28 cellular contexts compared by ENCODE assay signal in genomic region chr10:1652151-1652550, GRCh38.
"Had no signal": no experiment of that assay in that cellular context is flagged by ENCODE, and none has a peak within 500 bp of the region (broad histone marks: within the 10 kb centered on the region; RNA-seq: fewer than 3 reads in every experiment).

No MANE protein-coding gene starts in this region.

- H3K27ac ChIP-seq: heart right ventricle, left ventricle myocardium inferior, right lobe of liver, skin epidermis, thoracic aorta, vagina had no signal

- H3K36me3 ChIP-seq: heart right ventricle, left ventricle myocardium inferior, right lobe of liver, thoracic aorta, vagina had no signal

- H3K27me3 Mint-ChIP-seq: activated CD4-positive, alpha-beta T cell treated with anti-CD3 and anti-CD28 coated beads, Interleukin-2, amount 10 ng/mL, durations not matched to agents 7 days and 5 days had no signal

- H3K4me1 Mint-ChIP-seq: activated CD4-positive, alpha-beta memory T cell treated with anti-CD3 and anti-CD28 coated beads, Interleukin-2, amount 10 ng/mL, durations not matched to agents 7 days and 5 days; activated CD4-positive, alpha-beta T cell treated with anti-CD3 and anti-CD28 coated beads, Interleukin-2, amount 10 ng/mL, durations not matched to agents 7 days and 5 days; stimulated activated effector memory CD8-positive, alpha-beta T cell treated with anti-CD3 and anti-CD28 coated beads, Interleukin-12 subunit alpha, Interleukin-12 subunit beta, amount 100 ng/mL, for 72 hours; WTC11 had no signal

- H3K4me3 ChIP-seq: heart right ventricle, left ventricle myocardium inferior, lung, mucosa of descending colon, right lobe of liver, skin epidermis, thoracic aorta, vagina had no signal

- ATAC-seq: effector memory CD8-positive, alpha-beta T cell; heart right ventricle; mucosa of descending colon; right lobe of liver; stimulated activated effector memory CD8-positive, alpha-beta T cell treated with anti-CD3 and anti-CD28 coated beads, Interleukin-12 subunit alpha, Interleukin-12 subunit beta, amount 100 ng/mL, for 72 hours; WTC11 had no signal

- H3K4me1 ChIP-seq: heart right ventricle, left ventricle myocardium inferior, right lobe of liver, vagina had no signal

- H3K9me3 Mint-ChIP-seq: activated CD4-positive, alpha-beta memory T cell treated with anti-CD3 and anti-CD28 coated beads, Interleukin-2, amount 10 ng/mL, durations not matched to agents 7 days and 5 days; activated CD4-positive, alpha-beta T cell treated with anti-CD3 and anti-CD28 coated beads, Interleukin-2, amount 10 ng/mL, durations not matched to agents 7 days and 5 days; activated T-cell treated with anti-CD3 and anti-CD28 coated beads, Interleukin-2, amount 50 U/mL, for 24 hours; effector memory CD8-positive, alpha-beta T cell; natural killer cell treated with Interleukin-12 subunit alpha and Interleukin-12 subunit beta and Interleukin-15 and Interleukin-18, amount 100 ng/mL, for 72 hours; stimulated activated effector memory CD8-positive, alpha-beta T cell treated with anti-CD3 and anti-CD28 coated beads, Interleukin-12 subunit alpha, Interleukin-12 subunit beta, amount 100 ng/mL, for 72 hours; stimulated activated naive CD8-positive, alpha-beta T cell treated with anti-CD3 and anti-CD28 coated beads, Interleukin-15, Interleukin-2, amounts not matched to agents 100 ng/mL and 50 ng/mL, for 24 hours had no signal

- H3K36me3 Mint-ChIP-seq: natural killer cell treated with Interleukin-12 subunit alpha and Interleukin-12 subunit beta and Interleukin-15 and Interleukin-18, amount 100 ng/mL, for 72 hours; stimulated activated effector memory CD8-positive, alpha-beta T cell treated with anti-CD3 and anti-CD28 coated beads, Interleukin-12 subunit alpha, Interleukin-12 subunit beta, amount 100 ng/mL, for 72 hours; WTC11 had no signal

- H3K9me3 ChIP-seq: heart right ventricle, left ventricle myocardium inferior, mucosa of descending colon, right lobe of liver, thoracic aorta, vagina had no signal

- DNase-seq: activated CD4-positive, alpha-beta memory T cell treated with anti-CD3 and anti-CD28 coated beads, Interleukin-2, amount 10 ng/mL, durations not matched to agents 7 days and 5 days; activated CD4-positive, alpha-beta T cell treated with anti-CD3 and anti-CD28 coated beads for 1 hour; activated CD4-positive, alpha-beta T cell treated with anti-CD3 and anti-CD28 coated beads, Interleukin-2, amount 10 ng/mL, durations not matched to agents 7 days and 5 days; activated CD8-positive, alpha-beta memory T cell treated with anti-CD3 and anti-CD28 coated beads, Interleukin-2, amount 50 U/mL, for 48 hours; activated gamma-delta T cell; activated naive CD4-positive, alpha-beta T cell treated with anti-CD3 and anti-CD28 coated beads, Interleukin-2, amount 50 U/mL, for 16 hours; activated T-cell treated with anti-CD3 and anti-CD28 coated beads, Interleukin-2, amount 50 U/mL, for 24 hours; amniotic stem cell; central memory CD4-positive, alpha-beta T cell; cortex of kidney; effector memory CD8-positive, alpha-beta T cell; heart right ventricle; left ventricle myocardium inferior; mesendoderm; mucosa of descending colon; stimulated activated CD4-positive, alpha-beta T cell treated with anti-CD3 and anti-CD28 coated beads, Interleukin-12 subunit alpha, Interleukin-12 subunit beta, amount 100 ng/mL, for 4 hours; stimulated activated CD4-positive, alpha-beta T cell treated with anti-CD3 and anti-CD28 coated beads, Interleukin-4, amount 100 ng/mL, for 1 hour; T-helper 2 cell; trophoblast cell had no signal

- H3K27ac Mint-ChIP-seq: activated CD4-positive, alpha-beta memory T cell treated with anti-CD3 and anti-CD28 coated beads, Interleukin-2, amount 10 ng/mL, durations not matched to agents 7 days and 5 days; activated CD4-positive, alpha-beta T cell treated with anti-CD3 and anti-CD28 coated beads, Interleukin-2, amount 10 ng/mL, durations not matched to agents 7 days and 5 days; activated T-cell treated with anti-CD3 and anti-CD28 coated beads, Interleukin-2, amount 50 U/mL, for 24 hours; effector memory CD8-positive, alpha-beta T cell; natural killer cell treated with Interleukin-12 subunit alpha and Interleukin-12 subunit beta and Interleukin-15 and Interleukin-18, amount 100 ng/mL, for 72 hours; stimulated activated effector memory CD8-positive, alpha-beta T cell treated with anti-CD3 and anti-CD28 coated beads, Interleukin-12 subunit alpha, Interleukin-12 subunit beta, amount 100 ng/mL, for 72 hours; stimulated activated naive CD8-positive, alpha-beta T cell treated with anti-CD3 and anti-CD28 coated beads, Interleukin-15, Interleukin-2, amounts not matched to agents 100 ng/mL and 50 ng/mL, for 24 hours; WTC11 had no signal

- H3K4me3 Mint-ChIP-seq: activated CD4-positive, alpha-beta memory T cell treated with anti-CD3 and anti-CD28 coated beads, Interleukin-2, amount 10 ng/mL, durations not matched to agents 7 days and 5 days; activated CD4-positive, alpha-beta T cell treated with anti-CD3 and anti-CD28 coated beads, Interleukin-2, amount 10 ng/mL, durations not matched to agents 7 days and 5 days; activated T-cell treated with anti-CD3 and anti-CD28 coated beads, Interleukin-2, amount 50 U/mL, for 24 hours; effector memory CD8-positive, alpha-beta T cell; natural killer cell treated with Interleukin-12 subunit alpha and Interleukin-12 subunit beta and Interleukin-15 and Interleukin-18, amount 100 ng/mL, for 72 hours; stimulated activated effector memory CD8-positive, alpha-beta T cell treated with anti-CD3 and anti-CD28 coated beads, Interleukin-12 subunit alpha, Interleukin-12 subunit beta, amount 100 ng/mL, for 72 hours; stimulated activated naive CD8-positive, alpha-beta T cell treated with anti-CD3 and anti-CD28 coated beads, Interleukin-15, Interleukin-2, amounts not matched to agents 100 ng/mL and 50 ng/mL, for 24 hours; WTC11 had no signal

- H3K27me3 ChIP-seq: right lobe of liver, vagina had no signal
